11 cellular contexts compared by ENCODE assay signal in the genomic region with DNA sequence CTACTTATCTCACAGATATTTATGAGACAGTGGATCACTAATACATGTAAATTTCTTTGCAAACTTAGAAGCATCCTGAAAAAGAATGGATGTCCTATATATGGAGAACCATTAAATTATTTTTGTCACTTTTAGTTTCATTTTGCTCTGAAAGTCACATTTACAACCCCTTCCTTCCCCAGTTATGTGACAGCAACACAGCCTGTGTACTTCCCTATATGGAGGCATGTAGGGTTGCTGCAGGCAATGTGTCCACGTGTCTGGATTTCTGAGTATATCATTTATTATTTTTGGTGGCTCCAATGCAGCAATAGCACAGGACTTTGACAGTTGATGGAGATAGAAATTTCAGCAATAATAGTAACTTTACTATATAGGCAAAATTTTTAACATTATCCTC.
DNase-seq lines count a peak whose midpoint lies in the region; ATAC-seq and TF ChIP-seq lines count a peak whose summit lies in the region.
"Had no signal": no experiment of that assay in that cellular context is flagged by ENCODE, and none has a peak within 500 bp of the region (broad histone marks: within the 10 kb centered on the region; RNA-seq: fewer than 3 reads in every experiment).

No MANE protein-coding gene starts in this region.

- no peaks in the 10 kb centered on the region for H3K36me3 ChIP-seq in KOPT-K1 (ENCODE audit: insufficient read depth, low read length)
- H3K36me3 ChIP-seq in psoas muscle (ENCODE audit: insufficient read depth in 1 of 2, low read depth in 1 of 2), result no peaks in the 10 kb centered on the region
- H3K36me3 ChIP-seq: esophagus muscularis mucosa had no signal

- H3K27ac Mint-ChIP-seq in natural killer cell treated with Interleukin-12 subunit alpha and Interleukin-12 subunit beta and Interleukin-15 and Interleukin-18, amount 100 ng/mL, for 72 hours, result no peak overlapping the region
- no peak overlapping the region for H3K27ac Mint-ChIP-seq in endothelial cell (ENCODE audit: unreplicated experiment)
- H3K27ac Mint-ChIP-seq: activated T-cell treated with anti-CD3 and anti-CD28 coated beads, Interleukin-2, amount 50 U/mL, for 72 hours had no signal

- WGBS in psoas muscle, 3 donors, result 39 to 64% (median 44%) methylated on average over 1 of the region's 1 CpG

- peak overlapping the region; percentile 30 for H3K4me3 Mint-ChIP-seq in natural killer cell treated with Interleukin-12 subunit alpha and Interleukin-12 subunit beta and Interleukin-15 and Interleukin-18, amount 100 ng/mL, for 72 hours
- no peak overlapping the region for H3K4me3 Mint-ChIP-seq in endothelial cell (ENCODE audit: unreplicated experiment)

- peaks cover 6 to 7% of the 10 kb centered on the region in 2 donors for H3K27me3 Mint-ChIP-seq in natural killer cell treated with Interleukin-12 subunit alpha and Interleukin-12 subunit beta and Interleukin-15 and Interleukin-18, amount 100 ng/mL, for 72 hours
- H3K27me3 Mint-ChIP-seq in endothelial cell (ENCODE audit: unreplicated experiment), result no peaks in the 10 kb centered on the region

- intact Hi-C loops in psoas muscle (cut with DNase I), result no loop called here

- peak; percentile 93 for ATAC-seq in GM18907 (IDR thresholded peaks at IDR 0.05; ENCODE audit: unreplicated experiment)
- peak; percentile 87 for ATAC-seq in HG02610 (IDR thresholded peaks at IDR 0.05; ENCODE audit: unreplicated experiment)
- no peak for ATAC-seq in natural killer cell treated with Interleukin-12 subunit alpha and Interleukin-12 subunit beta and Interleukin-15 and Interleukin-18, amount 100 ng/mL, for 72 hours
- no peak for ATAC-seq in psoas muscle
- ATAC-seq: activated T-cell treated with anti-CD3 and anti-CD28 coated beads, Interleukin-2, amount 50 U/mL, for 72 hours had no signal

- H3K4me1 ChIP-seq in psoas muscle, result no peaks in the 10 kb centered on the region
- H3K4me1 ChIP-seq: esophagus muscularis mucosa had no signal

- no peaks in the 10 kb centered on the region for H3K9me3 Mint-ChIP-seq in natural killer cell treated with Interleukin-12 subunit alpha and Interleukin-12 subunit beta and Interleukin-15 and Interleukin-18, amount 100 ng/mL, for 72 hours
- no peaks in the 10 kb centered on the region for H3K9me3 Mint-ChIP-seq in endothelial cell (ENCODE audit: unreplicated experiment)
- H3K9me3 Mint-ChIP-seq: activated T-cell treated with anti-CD3 and anti-CD28 coated beads, Interleukin-2, amount 50 U/mL, for 72 hours had no signal

- H3K27ac ChIP-seq in KOPT-K1 (ENCODE audit: low read depth, low read length, poor library complexity, severe bottlenecking) (peak overlapping the region; percentile 49), psoas muscle (no peak overlapping the region)
- H3K27ac ChIP-seq: esophagus muscularis mucosa had no signal

- no peaks in the 10 kb centered on the region for H3K36me3 Mint-ChIP-seq in natural killer cell treated with Interleukin-12 subunit alpha and Interleukin-12 subunit beta and Interleukin-15 and Interleukin-18, amount 100 ng/mL, for 72 hours
- H3K36me3 Mint-ChIP-seq in endothelial cell (ENCODE audit: low read depth, unreplicated experiment), result no peaks in the 10 kb centered on the region

- H3K4me1 Mint-ChIP-seq in natural killer cell treated with Interleukin-12 subunit alpha and Interleukin-12 subunit beta and Interleukin-15 and Interleukin-18, amount 100 ng/mL, for 72 hours (ENCODE audit: low read depth in 2 of 2), result peaks cover 2 to 9% of the 10 kb centered on the region in 2 donors
- H3K4me1 Mint-ChIP-seq in endothelial cell (ENCODE audit: unreplicated experiment), result no peaks in the 10 kb centered on the region

- TF ChIP-seq CTCF in endothelial cell (IDR thresholded peaks at IDR 0.05; ENCODE audit: unreplicated experiment), result no peak
- no peak for TF ChIP-seq CTCF in psoas muscle (IDR thresholded peaks at IDR 0.05)

- no peaks in the 10 kb centered on the region for H3K9me3 ChIP-seq in KOPT-K1 (ENCODE audit: insufficient read depth, low read length, poor library complexity, severe bottlenecking)
- H3K9me3 ChIP-seq in psoas muscle, result no peaks in the 10 kb centered on the region
- H3K9me3 ChIP-seq: esophagus muscularis mucosa had no signal

- H3K27me3 ChIP-seq in psoas muscle (ENCODE audit: insufficient read depth in 3 of 3, low read length in 2 of 3), result no peaks in the 10 kb centered on the region
- H3K27me3 ChIP-seq: esophagus muscularis mucosa had no signal

- H3K4me3 ChIP-seq in psoas muscle, result no peak overlapping the region
- H3K4me3 ChIP-seq: esophagus muscularis mucosa had no signal

- DNase-seq in natural killer cell treated with Interleukin-12 subunit alpha and Interleukin-12 subunit beta and Interleukin-15 and Interleukin-18, amount 100 ng/mL, for 72 hours (ENCODE audit: low spot score), result no peak
- DNase-seq in NCI-H128 (lab: John Stamatoyannopoulos, UW; ENCODE audit: unreplicated experiment) (no peak), endothelial cell (ENCODE audit: low spot score) (no peak), psoas muscle (no peak), NCI-H446 treated with DMSO at 0.1 percent for 48 hours (lab: John Stamatoyannopoulos, UW) (no peak)
- DNase-seq: activated T-cell treated with anti-CD3 and anti-CD28 coated beads, Interleukin-2, amount 50 U/mL, for 72 hours; NCI-H748 treated with DMSO at 0.1 percent for 48 hours had no signal

Comparison
In these comparisons a context has a peak if more than half of its experiments do, and no peak if none do; other contexts are left out.
1. ATAC-seq: peak in GM18907 (single experiment) and HG02610 (single experiment); none in natural killer cell treated with Interleukin-12 subunit alpha and Interleukin-12 subunit beta and Interleukin-15 and Interleukin-18, amount 100 ng/mL, for 72 hours (0 of 2) and psoas muscle (0 of 4).